ENCODE assay signal across 8 cellular contexts in genomic region chr14:31934767-31935266, GRCh38.
DNase-seq lines count a peak whose midpoint lies in the region; ATAC-seq and TF ChIP-seq lines count a peak whose summit lies in the region.

No MANE protein-coding gene starts in this region.

- WGBS in liver: 49% methylated on average over 4 of the region's 4 CpGs

- H3K36me3 ChIP-seq in liver (ENCODE audit: control insufficient read depth in 4 of 4, insufficient read depth in 3 of 4, low read depth in 1 of 4, low read length in 3 of 4): no peaks in the 10 kb centered on the region

- no peak for ATAC-seq in activated CD8-positive, alpha-beta memory T cell treated with anti-CD3 and anti-CD28 coated beads, Interleukin-2, amount 10 ng/mL, durations not matched to agents 7 days and 5 days

- TF ChIP-seq CTCF in liver (IDR thresholded peaks at IDR 0.05; ENCODE audit: low read depth, low read length, missing input control): peak; percentile 43

- H3K4me3 ChIP-seq in liver (ENCODE audit: low read depth in 1 of 3, low read length in 3 of 3): no peak overlapping the region

- no peak overlapping the region for H3K27ac Mint-ChIP-seq in activated CD4-positive, alpha-beta T cell treated with anti-CD3 and anti-CD28 coated beads, Interleukin-2, amount 10 ng/mL, durations not matched to agents 24 days and 14 days
- H3K27ac Mint-ChIP-seq in immature natural killer cell: no peak overlapping the region
- no peak overlapping the region for H3K27ac Mint-ChIP-seq in activated CD8-positive, alpha-beta memory T cell treated with anti-CD3 and anti-CD28 coated beads, Interleukin-2, amount 10 ng/mL, durations not matched to agents 7 days and 5 days

- peaks cover 11% of the 10 kb centered on the region for H3K4me1 Mint-ChIP-seq in activated CD4-positive, alpha-beta T cell treated with anti-CD3 and anti-CD28 coated beads, Interleukin-2, amount 10 ng/mL, durations not matched to agents 24 days and 14 days
- H3K4me1 Mint-ChIP-seq in immature natural killer cell: no peaks in the 10 kb centered on the region
- H3K4me1 Mint-ChIP-seq in activated CD8-positive, alpha-beta memory T cell treated with anti-CD3 and anti-CD28 coated beads, Interleukin-2, amount 10 ng/mL, durations not matched to agents 7 days and 5 days: peaks cover 15% of the 10 kb centered on the region

- H3K9ac ChIP-seq in liver (ENCODE audit: low read depth in 1 of 2, low read length in 2 of 2): no peak overlapping the region

- no peak overlapping the region for H3K4me3 Mint-ChIP-seq in activated CD4-positive, alpha-beta T cell treated with anti-CD3 and anti-CD28 coated beads, Interleukin-2, amount 10 ng/mL, durations not matched to agents 24 days and 14 days
- H3K4me3 Mint-ChIP-seq in immature natural killer cell: no peak overlapping the region
- H3K4me3 Mint-ChIP-seq in activated CD8-positive, alpha-beta memory T cell treated with anti-CD3 and anti-CD28 coated beads, Interleukin-2, amount 10 ng/mL, durations not matched to agents 7 days and 5 days: no peak overlapping the region

- H3K27me3 ChIP-seq in liver (ENCODE audit: control insufficient read depth in 4 of 4, insufficient read depth in 4 of 4, low read length in 3 of 4): no peaks in the 10 kb centered on the region

- no peaks in the 10 kb centered on the region for H3K27me3 Mint-ChIP-seq in activated CD4-positive, alpha-beta T cell treated with anti-CD3 and anti-CD28 coated beads, Interleukin-2, amount 10 ng/mL, durations not matched to agents 24 days and 14 days
- peaks cover 0 to 3% (median 2%) of the 10 kb centered on the region in 3 donors for H3K27me3 Mint-ChIP-seq in immature natural killer cell (ENCODE audit: low read depth in 3 of 3)
- peaks cover 5% of the 10 kb centered on the region for H3K27me3 Mint-ChIP-seq in activated CD8-positive, alpha-beta memory T cell treated with anti-CD3 and anti-CD28 coated beads, Interleukin-2, amount 10 ng/mL, durations not matched to agents 7 days and 5 days

- no peaks in the 10 kb centered on the region for H3K4me1 ChIP-seq in liver (ENCODE audit: control insufficient read depth in 4 of 4, insufficient read depth in 4 of 4, low read length in 3 of 4)

- no peak overlapping the region for H3K27ac ChIP-seq in liver (ENCODE audit: low read depth in 1 of 2, low read length in 2 of 2)

- no peaks in the 10 kb centered on the region for H3K9me3 ChIP-seq in liver (ENCODE audit: control insufficient read depth in 4 of 4, low read length in 3 of 4)

- H3K36me3 Mint-ChIP-seq in activated CD4-positive, alpha-beta T cell treated with anti-CD3 and anti-CD28 coated beads, Interleukin-2, amount 10 ng/mL, durations not matched to agents 24 days and 14 days (ENCODE audit: low read depth): no peaks in the 10 kb centered on the region
- no peaks in the 10 kb centered on the region for H3K36me3 Mint-ChIP-seq in immature natural killer cell
- no peaks in the 10 kb centered on the region for H3K36me3 Mint-ChIP-seq in activated CD8-positive, alpha-beta memory T cell treated with anti-CD3 and anti-CD28 coated beads, Interleukin-2, amount 10 ng/mL, durations not matched to agents 7 days and 5 days

- CTCF ChIA-PET in activated CD8-positive, alpha-beta memory T cell treated with anti-CD3 and anti-CD28 coated beads, Interleukin-2, amount 10 ng/mL, durations not matched to agents 7 days and 5 days (lab: Charles Lee): interaction anchor here (0.5 to 1.8 kb wide), 6 partner anchors 8 to 1915 kb away, joined by 3 to 7 read pairs (median 3); no protein-coding TSS in a partner anchor

- peak; percentile 59 for DNase-seq in activated CD4-positive, alpha-beta T cell treated with anti-CD3 and anti-CD28 coated beads, Interleukin-2, amount 10 ng/mL, durations not matched to agents 24 days and 14 days
- DNase-seq in activated CD4-positive, alpha-beta T cell treated with anti-CD3 and anti-CD28 coated beads, Interleukin-2, amount 50 U/mL, for 4 hours: no peak
- DNase-seq in NCI-H460 (ENCODE audit: extremely low read depth, low read depth): peak; percentile 71
- peak; percentile 12 for DNase-seq in central memory CD4-positive, alpha-beta T cell
- no peak for DNase-seq in stimulated activated CD4-positive, alpha-beta T cell treated with anti-CD3 and anti-CD28 coated beads, Interleukin-1b, Interleukin-23, amount 100 ng/mL, for 48 hours
- no peak for DNase-seq in immature natural killer cell
- no peak for DNase-seq in activated CD8-positive, alpha-beta memory T cell treated with anti-CD3 and anti-CD28 coated beads, Interleukin-2, amount 10 ng/mL, durations not matched to agents 7 days and 5 days

- peak; percentile 87 to 93 for TF ChIP-seq RAD21 in liver (IDR thresholded peaks at IDR 0.05)

- H3K9me3 Mint-ChIP-seq in activated CD4-positive, alpha-beta T cell treated with anti-CD3 and anti-CD28 coated beads, Interleukin-2, amount 10 ng/mL, durations not matched to agents 24 days and 14 days: no peaks in the 10 kb centered on the region
- no peaks in the 10 kb centered on the region for H3K9me3 Mint-ChIP-seq in immature natural killer cell
- no peaks in the 10 kb centered on the region for H3K9me3 Mint-ChIP-seq in activated CD8-positive, alpha-beta memory T cell treated with anti-CD3 and anti-CD28 coated beads, Interleukin-2, amount 10 ng/mL, durations not matched to agents 7 days and 5 days (ENCODE audit: low read depth)

- intact Hi-C loops in activated CD4-positive, alpha-beta T cell treated with anti-CD3 and anti-CD28 coated beads, Interleukin-2, amount 10 ng/mL, durations not matched to agents 24 days and 14 days (cut with micrococcal nuclease): loop anchor here (5.0 kb wide), 1 partner anchor 267 kb away; the partner anchor contains the start of genes RNU6-7 and RNU6-8

TF ChIP-seq in liver, 16 proteins besides CTCF, POLR2A, EP300 and RAD21:
- no peak for TF ChIP-seq TAF1 (conservative IDR thresholded peaks at IDR 0.05)
- TF ChIP-seq HNF4A (conservative IDR thresholded peaks at IDR 0.05): peak in 1 of 2 donors; percentile 6

Comparison
In these comparisons a context has a peak if more than half of its experiments do, and no peak if none do; other contexts are left out.
1. DNase-seq: peak in activated CD4-positive, alpha-beta T cell treated with anti-CD3 and anti-CD28 coated beads, Interleukin-2, amount 10 ng/mL, durations not matched to agents 24 days and 14 days (single experiment), NCI-H460 (single experiment) and central memory CD4-positive, alpha-beta T cell (single experiment); none in activated CD4-positive, alpha-beta T cell treated with anti-CD3 and anti-CD28 coated beads, Interleukin-2, amount 50 U/mL, for 4 hours (0 of 2), stimulated activated CD4-positive, alpha-beta T cell treated with anti-CD3 and anti-CD28 coated beads, Interleukin-1b, Interleukin-23, amount 100 ng/mL, for 48 hours (single experiment), immature natural killer cell (0 of 3) and activated CD8-positive, alpha-beta memory T cell treated with anti-CD3 and anti-CD28 coated beads, Interleukin-2, amount 10 ng/mL, durations not matched to agents 7 days and 5 days (single experiment).